15 cellular contexts compared by ENCODE assay signal in genomic region chr6:91669904-91670295, GRCh38.
DNase-seq lines count a peak whose midpoint lies in the region; ATAC-seq, FAIRE-seq and TF ChIP-seq lines count a peak whose summit lies in the region.
"Had no signal": no experiment of that assay in that cellular context is flagged by ENCODE, and none has a peak within 500 bp of the region (broad histone marks: within the 10 kb centered on the region; RNA-seq: fewer than 3 reads in every experiment).

No MANE protein-coding gene starts in this region.

- no peak for DNase-seq in GM23338 (ENCODE audit: low spot score)
- DNase-seq in SJCRH30: peak; percentile 70 to 85
- DNase-seq in glutamatergic neuron: no peak
- DNase-seq in neuronal stem cell (ENCODE audit: low spot score): no peak
- no peak for DNase-seq in lower lobe of right lung
- DNase-seq in small intestine: no peak
- no peak for DNase-seq in putamen (ENCODE audit: low spot score)
- DNase-seq: CD4-positive, alpha-beta T cell; DMS79 treated with DMSO at 0.1 percent for 48 hours; EL; GOT3; H9 had no signal

- no peaks in the 10 kb centered on the region for H3K9me3 Mint-ChIP-seq in GM23338
- H3K9me3 Mint-ChIP-seq in glutamatergic neuron (ENCODE audit: unreplicated experiment): no peaks in the 10 kb centered on the region
- H3K9me3 Mint-ChIP-seq: H9 had no signal

- no peak overlapping the region for H2BK120ac ChIP-seq in neuronal stem cell (ENCODE audit: low read depth, low read length)

- no peaks in the 10 kb centered on the region for H3F3A ChIP-seq in GM23338 (replicated peaks; ENCODE audit: low read depth)

- no peak overlapping the region for H2BK15ac ChIP-seq in neuronal stem cell (ENCODE audit: low read length)

- H3K23ac ChIP-seq in neuronal stem cell (ENCODE audit: low read depth, low read length, poor library complexity): no peak overlapping the region

- H4K20me1 ChIP-seq in GM23338 (replicated peaks; ENCODE audit: insufficient read depth): no peaks in the 10 kb centered on the region

- H3K27me3 ChIP-seq in GM23338 (ENCODE audit: insufficient read depth): no peaks in the 10 kb centered on the region
- H3K27me3 ChIP-seq in SJCRH30: no peaks in the 10 kb centered on the region
- no peaks in the 10 kb centered on the region for H3K27me3 ChIP-seq in neuronal stem cell (ENCODE audit: control insufficient read depth in 3 of 3, insufficient read depth in 3 of 3, low read depth in 1 of 3, low read length in 3 of 3)
- H3K27me3 ChIP-seq in lower lobe of right lung (ENCODE audit: low read depth): no peaks in the 10 kb centered on the region
- no peaks in the 10 kb centered on the region for H3K27me3 ChIP-seq in small intestine (ENCODE audit: control insufficient read depth in 2 of 2, insufficient read depth in 2 of 2, low read length in 2 of 2)

- H3K27ac ChIP-seq in GM23338 (ENCODE audit: low read depth): no peak overlapping the region
- peak overlapping the region; percentile 87 for H3K27ac ChIP-seq in SJCRH30
- no peak overlapping the region for H3K27ac ChIP-seq in neuronal stem cell (replicated peaks; ENCODE audit: low read length)
- H3K27ac ChIP-seq in lower lobe of right lung: no peak overlapping the region
- no peak overlapping the region for H3K27ac ChIP-seq in small intestine (ENCODE audit: low read depth in 1 of 2, low read length in 1 of 2)

- no peaks in the 10 kb centered on the region for H3K79me1 ChIP-seq in neuronal stem cell (ENCODE audit: low read depth, low read length)

- H3K4ac ChIP-seq in neuronal stem cell (ENCODE audit: low read length): no peak overlapping the region

- H3K9me3 ChIP-seq in SJCRH30 (replicated peaks): no peaks in the 10 kb centered on the region
- no peaks in the 10 kb centered on the region for H3K9me3 ChIP-seq in neuronal stem cell (replicated peaks in 1 of 2; ENCODE audit: control insufficient read depth in 2 of 2, insufficient read depth in 1 of 2, low read depth in 1 of 2, low read length in 2 of 2)
- no peaks in the 10 kb centered on the region for H3K9me3 ChIP-seq in lower lobe of right lung
- H3K9me3 ChIP-seq in small intestine (ENCODE audit: control insufficient read depth, low read depth): no peaks in the 10 kb centered on the region

- H2BK12ac ChIP-seq in neuronal stem cell (ENCODE audit: low read length): no peak overlapping the region

- H3K4me3 Mint-ChIP-seq in GM23338 (no peak overlapping the region), glutamatergic neuron (ENCODE audit: unreplicated experiment) (no peak overlapping the region)
- H3K4me3 Mint-ChIP-seq: B cell; CD4-positive, alpha-beta T cell; H9 had no signal

- no peak overlapping the region for H3K18ac ChIP-seq in neuronal stem cell (ENCODE audit: low read length)

- H3K36me3 Mint-ChIP-seq in GM23338 (ENCODE audit: low read depth) (no peaks in the 10 kb centered on the region), glutamatergic neuron (ENCODE audit: unreplicated experiment) (no peaks in the 10 kb centered on the region)

- FAIRE-seq in small intestine (lab: Jason Lieb, UNC): no peak
- FAIRE-seq: G401.6, GM12891 had no signal

- no peak overlapping the region for H2BK5ac ChIP-seq in neuronal stem cell (ENCODE audit: low read length)

- H3K14ac ChIP-seq in neuronal stem cell (ENCODE audit: low read length): no peak overlapping the region

- peak overlapping the region; percentile 28; the same call in 1 of the 2 replicates for H3K27ac Mint-ChIP-seq in GM23338
- H3K27ac Mint-ChIP-seq in glutamatergic neuron (ENCODE audit: unreplicated experiment): peak overlapping the region; percentile 84
- H3K27ac Mint-ChIP-seq: B cell; CD4-positive, alpha-beta T cell had no signal

- H2AFZ ChIP-seq in GM23338 (peak overlapping the region; percentile 20; the same call in 1 of the 2 replicates), neuronal stem cell (ENCODE audit: low read length) (peak overlapping the region; percentile 59)

- intact Hi-C loops in lower lobe of right lung (cut with DNase I): no loop called here

- WGBS in neuronal stem cell (ENCODE audit: extremely low coverage in 2 of 2, insufficient read length in 2 of 2, insufficient replicate concordance in 1 of 2), 2 donors: no CpG with 5 or more reads among the region's 3 CpGs
- 48 to 67% (median 64%) methylated on average over 3 of the region's 3 CpGs for WGBS in small intestine, 3 donors

- no peak overlapping the region for H2AK5ac ChIP-seq in neuronal stem cell (ENCODE audit: low read depth, low read length)

- H3K9me2 ChIP-seq in GM23338 (ENCODE audit: insufficient read depth): no peaks in the 10 kb centered on the region; the same call in 1 of the 2 replicates

- no peaks in the 10 kb centered on the region for H3K36me3 ChIP-seq in GM23338 (ENCODE audit: insufficient read depth)
- H3K36me3 ChIP-seq in SJCRH30: no peaks in the 10 kb centered on the region
- no peaks in the 10 kb centered on the region for H3K36me3 ChIP-seq in neuronal stem cell (replicated peaks in 1 of 2; ENCODE audit: control insufficient read depth in 2 of 2, insufficient read depth in 2 of 2, low read length in 2 of 2)
- no peaks in the 10 kb centered on the region for H3K36me3 ChIP-seq in lower lobe of right lung
- H3K36me3 ChIP-seq in small intestine (ENCODE audit: control insufficient read depth in 2 of 2, insufficient read depth in 2 of 2, low read length in 2 of 2): no peaks in the 10 kb centered on the region

- no peaks in the 10 kb centered on the region for H3K79me2 ChIP-seq in GM23338 (replicated peaks; ENCODE audit: insufficient read depth)

- H3K27me3 Mint-ChIP-seq in GM23338 (ENCODE audit: insufficient read depth, low read depth, poor library complexity) (no peaks in the 10 kb centered on the region), glutamatergic neuron (ENCODE audit: unreplicated experiment) (peaks cover 2% of the 10 kb centered on the region)
- H3K27me3 Mint-ChIP-seq: B cell; CD4-positive, alpha-beta T cell had no signal

- no peak overlapping the region for H4K91ac ChIP-seq in neuronal stem cell (ENCODE audit: low read depth, low read length, poor library complexity)

- no peak overlapping the region for H4K8ac ChIP-seq in neuronal stem cell (ENCODE audit: low read depth, low read length)

- ATAC-seq in GM23338 (no peak), lower lobe of right lung (no peak)

- H3K4me3 ChIP-seq in GM23338: no peak overlapping the region
- H3K4me3 ChIP-seq in SJCRH30: peak overlapping the region; percentile 41
- H3K4me3 ChIP-seq in neuronal stem cell (ENCODE audit: low read length in 2 of 2): no peak overlapping the region
- H3K4me3 ChIP-seq in lower lobe of right lung: no peak overlapping the region
- no peak overlapping the region for H3K4me3 ChIP-seq in small intestine (ENCODE audit: low read depth in 1 of 2, low read length in 2 of 2)

- peaks cover 9% of the 10 kb centered on the region; the same call in 1 of the 2 replicates for H3K4me1 ChIP-seq in GM23338 (ENCODE audit: insufficient read depth)
- H3K4me1 ChIP-seq in SJCRH30: peaks cover 47% of the 10 kb centered on the region
- H3K4me1 ChIP-seq in neuronal stem cell (ENCODE audit: control insufficient read depth in 2 of 2, insufficient read depth in 1 of 2, low read depth in 1 of 2, low read length in 2 of 2): peaks cover 0 to 3% of the 10 kb centered on the region in 2 donors
- no peaks in the 10 kb centered on the region for H3K4me1 ChIP-seq in lower lobe of right lung
- no peaks in the 10 kb centered on the region for H3K4me1 ChIP-seq in small intestine (ENCODE audit: control insufficient read depth in 2 of 2, insufficient read depth in 1 of 2, low read depth in 1 of 2, low read length in 1 of 2)

- TF ChIP-seq CTCF in GM23338 (conservative IDR thresholded peaks at IDR 0.05; ENCODE audit: low read depth in 2 of 2): no peak
- no peak for TF ChIP-seq CTCF in glutamatergic neuron (IDR thresholded peaks at IDR 0.05; ENCODE audit: partially characterized antibody, unreplicated experiment)
- no peak for TF ChIP-seq CTCF in lower lobe of right lung (IDR thresholded peaks at IDR 0.05)

- H3K4me1 Mint-ChIP-seq in GM23338 (peaks cover 22% of the 10 kb centered on the region; the same call in 2 of the 3 replicates), glutamatergic neuron (ENCODE audit: low read depth, unreplicated experiment) (peaks cover 13% of the 10 kb centered on the region)
- H3K4me1 Mint-ChIP-seq: B cell had no signal

- H3K9ac ChIP-seq in neuronal stem cell (ENCODE audit: low read depth, low read length, poor library complexity): no peak overlapping the region

- no peak overlapping the region for H3K4me2 ChIP-seq in GM23338
- no peak overlapping the region for H3K4me2 ChIP-seq in neuronal stem cell (ENCODE audit: insufficient read depth, low read length, poor library complexity, severe bottlenecking)

TF ChIP-seq in GM23338, 12 proteins besides CTCF, POLR2A, EP300 and RAD21 (continues in another document):
- TF ChIP-seq JUNB (IDR thresholded peaks at IDR 0.05; ENCODE audit: unreplicated experiment) (no peak), ETS1 (IDR thresholded peaks at IDR 0.05) (no peak), EZH2phosphoT487 (IDR thresholded peaks at IDR 0.05; ENCODE audit: unreplicated experiment) (no peak)

Comparison
In these comparisons a context has a peak if more than half of its experiments do, and no peak if none do; other contexts are left out.
1. DNase-seq: peak in SJCRH30 (2 of 2); none in GM23338 (single experiment), glutamatergic neuron (single experiment), neuronal stem cell (single experiment), lower lobe of right lung (single experiment), small intestine (single experiment) and putamen (single experiment).